Comparison of ENCODE assay signal across 21 cellular contexts in genomic region chr21:39149008-39149407, GRCh38.
"Had no signal": no experiment of that assay in that cellular context is flagged by ENCODE, and none has a peak within 500 bp of the region (broad histone marks: within the 10 kb centered on the region; RNA-seq: fewer than 3 reads in every experiment).

No MANE protein-coding gene starts in this region.

- DNase-seq: activated CD4-positive, alpha-beta memory T cell treated with anti-CD3 and anti-CD28 coated beads, Interleukin-2, amount 10 ng/mL, durations not matched to agents 7 days and 5 days; activated CD4-positive, alpha-beta T cell treated with anti-CD3 and anti-CD28 coated beads for 1 hour; activated CD4-positive, alpha-beta T cell treated with anti-CD3 and anti-CD28 coated beads for 4 hours; activated CD4-positive, alpha-beta T cell treated with anti-CD3 and anti-CD28 coated beads, Interleukin-2, amount 10 ng/mL, durations not matched to agents 7 days and 5 days; activated CD4-positive, alpha-beta T cell treated with anti-CD3 and anti-CD28 coated beads, Interleukin-2, amount 50 U/mL, for 4 hours; activated CD8-positive, alpha-beta memory T cell treated with anti-CD3 and anti-CD28 coated beads, Interleukin-2, amount 50 U/mL, for 48 hours; activated effector memory CD4-positive, alpha-beta T cell treated with Interleukin-2 at 50 U/mL for 16 hours; activated gamma-delta T cell treated with Interleukin-2 at 50 U/mL for 16 hours; activated naive CD4-positive, alpha-beta T cell treated with anti-CD3 and anti-CD28 coated beads, Interleukin-2, amount 50 U/mL, for 16 hours; activated naive CD4-positive, alpha-beta T cell treated with Interleukin-2 at 50 U/mL for 16 hours; activated T-cell treated with anti-CD3 and anti-CD28 coated beads for 4 hours; activated T-cell treated with anti-CD3 and anti-CD28 coated beads, Interleukin-2, amount 50 U/mL, for 24 hours; central memory CD4-positive, alpha-beta T cell; cerebellar nuclear complex; colonic mucosa; effector CD8-positive, alpha-beta T cell; esophagus squamous epithelium; hippocampal formation; T-helper 2 cell had no signal

- ATAC-seq: activated T-helper 17 cell treated with anti-CD3 and anti-CD28 coated beads, Interleukin-2, amount 50 U/mL, for 72 hours; WTC11 had no signal
